Comparison of ENCODE assay signal across 19 cellular contexts in genomic region chr16:46768809-46769208, GRCh38.
DNase-seq lines count a peak whose midpoint lies in the region; ATAC-seq lines count a peak whose summit lies in the region.
"Had no signal": no experiment of that assay in that cellular context is flagged by ENCODE, and none has a peak within 500 bp of the region (broad histone marks: within the 10 kb centered on the region; RNA-seq: fewer than 3 reads in every experiment).

No MANE protein-coding gene starts in this region.

- no peak for ATAC-seq in HG03460 (IDR thresholded peaks at IDR 0.05; ENCODE audit: unreplicated experiment)
- no peak for ATAC-seq in HG02642 (IDR thresholded peaks at IDR 0.05; ENCODE audit: poor library complexity, unreplicated experiment)
- no peak for ATAC-seq in GM18517 (IDR thresholded peaks at IDR 0.05; ENCODE audit: unreplicated experiment)
- ATAC-seq: heart right ventricle, PC-3 had no signal

- peak; percentile 75 for DNase-seq in DMS79 (lab: John Stamatoyannopoulos, UW)
- DNase-seq in NCI-H1436 (lab: John Stamatoyannopoulos, UW): peak; percentile 62
- DNase-seq in NCI-H345 treated with DMSO at 0.1 percent for 48 hours (lab: John Stamatoyannopoulos, UW; ENCODE audit: unreplicated experiment): peak; percentile 62
- DNase-seq in SHP77 treated with DMSO at 0.1 percent for 48 hours (lab: John Stamatoyannopoulos, UW): peak; percentile 98
- no peak for DNase-seq in stimulated activated CD4-positive, alpha-beta T cell treated with anti-CD3 and anti-CD28 coated beads, Interleukin-4, amount 100 ng/mL, for 1 hour
- DNase-seq: activated CD4-positive, alpha-beta T cell treated with anti-CD3 and anti-CD28 coated beads for 48 hours; activated naive CD4-positive, alpha-beta T cell treated with anti-CD3 and anti-CD28 coated beads for 36 hours; endodermal cell; heart right ventricle; KG1; kidney; NCI-H1694; PC-3; stimulated activated CD4-positive, alpha-beta T cell treated with anti-CD3 and anti-CD28 coated beads, Interleukin-4, amount 100 ng/mL, for 4 hours; stimulated activated CD8-positive, alpha-beta memory T cell treated with anti-CD3 and anti-CD28 coated beads, Interleukin-4, amount 100 ng/mL, for 48 hours; testis had no signal
